14 cellular contexts compared by ENCODE assay signal in genomic region chr9:16461231-16461840, GRCh38.
DNase-seq lines count a peak whose midpoint lies in the region; ATAC-seq and TF ChIP-seq lines count a peak whose summit lies in the region.
"Had no signal": no experiment of that assay in that cellular context is flagged by ENCODE, and none has a peak within 500 bp of the region (broad histone marks: within the 10 kb centered on the region; RNA-seq: fewer than 3 reads in every experiment).

No MANE protein-coding gene starts in this region.

- H3K27me3 Mint-ChIP-seq in nephron (ENCODE audit: low read depth) = no peaks in the 10 kb centered on the region
- H3K27me3 Mint-ChIP-seq in activated CD8-positive, alpha-beta T cell treated with anti-CD3 and anti-CD28 coated beads, Interleukin-2, amount 10 ng/mL, durations not matched to agents 7 days and 5 days (ENCODE audit: low read depth) = no peaks in the 10 kb centered on the region
- H3K27me3 Mint-ChIP-seq: dendritic cell treated with granulocyte-macrophage colony-stimulating factor and Interleukin-4, amounts not matched to agents 40 ng/mL and 50 ng/mL, for 4 days had no signal

- CTCF ChIA-PET in A673 (lab: Charles Lee) = no interaction called here
- CTCF ChIA-PET in activated CD8-positive, alpha-beta T cell treated with anti-CD3 and anti-CD28 coated beads, Interleukin-2, amount 10 ng/mL, durations not matched to agents 7 days and 5 days (lab: Charles Lee) = no interaction called here

- TF ChIP-seq CTCF in fibroblast of mammary gland (conservative IDR thresholded peaks at IDR 0.05; ENCODE audit: control insufficient read depth, insufficient read depth, low read depth, low read length) (no peak), nephron (IDR thresholded peaks at IDR 0.05; ENCODE audit: unreplicated experiment in 3 of 3) (no peak), A673 (conservative IDR thresholded peaks at IDR 0.05; ENCODE audit: low read depth, low read length) (no peak)

- H3K36me3 Mint-ChIP-seq in nephron (ENCODE audit: low read depth) = no peaks in the 10 kb centered on the region
- no peaks in the 10 kb centered on the region for H3K36me3 Mint-ChIP-seq in activated CD8-positive, alpha-beta T cell treated with anti-CD3 and anti-CD28 coated beads, Interleukin-2, amount 10 ng/mL, durations not matched to agents 7 days and 5 days (ENCODE audit: low read depth)

- H3K27me3 ChIP-seq in A673 (replicated peaks; ENCODE audit: insufficient read depth, low read depth, low read length, poor library complexity) = no peaks in the 10 kb centered on the region

- TF ChIP-seq EP300 in Ishikawa (IDR thresholded peaks at IDR 0.05; ENCODE audit: borderline replicate concordance) = peak; percentile 80

- H3K9me3 ChIP-seq in A673 (ENCODE audit: low read depth, low read length, poor library complexity, severe bottlenecking) = no peaks in the 10 kb centered on the region

- TF ChIP-seq RAD21 in Ishikawa (IDR thresholded peaks at IDR 0.05; ENCODE audit: low read depth) = no peak

- H3K4me3 ChIP-seq in fibroblast of mammary gland (ENCODE audit: control insufficient read depth, low read depth, low read length) = no peak overlapping the region
- no peak overlapping the region for H3K4me3 ChIP-seq in A673 (ENCODE audit: low read depth, low read length, poor library complexity, severe bottlenecking)

- H3K4me1 Mint-ChIP-seq in nephron = peaks cover 49% of the 10 kb centered on the region
- no peaks in the 10 kb centered on the region for H3K4me1 Mint-ChIP-seq in activated CD8-positive, alpha-beta T cell treated with anti-CD3 and anti-CD28 coated beads, Interleukin-2, amount 10 ng/mL, durations not matched to agents 7 days and 5 days (ENCODE audit: low read depth)

- DNase-seq in DMS79 treated with DMSO at 0.1 percent for 48 hours (lab: John Stamatoyannopoulos, UW) = peak; percentile 71
- peak; percentile 22 for DNase-seq in fibroblast of mammary gland (ENCODE audit: low read depth)
- DNase-seq in GOT3 (lab: John Stamatoyannopoulos, UW) = no peak
- DNase-seq in A673 (ENCODE audit: low spot score) = no peak
- no peak for DNase-seq in activated CD8-positive, alpha-beta T cell treated with anti-CD3 and anti-CD28 coated beads, Interleukin-2, amount 10 ng/mL, durations not matched to agents 7 days and 5 days
- DNase-seq: activated CD4-positive, alpha-beta T cell treated with anti-CD3 and anti-CD28 coated beads, Interleukin-2, amount 50 U/mL, for 4 hours; AML-193; NCI-H1930; stimulated activated CD4-positive, alpha-beta T cell treated with anti-CD3 and anti-CD28 coated beads, Interleukin-15, amount 100 ng/mL, for 24 hours had no signal

- no peaks in the 10 kb centered on the region for H3K4me1 ChIP-seq in A673 (ENCODE audit: insufficient read depth, low read length, poor library complexity, severe bottlenecking)
- H3K4me1 ChIP-seq: parathyroid adenoma had no signal

- H3K36me3 ChIP-seq in A673 (ENCODE audit: insufficient read depth, low read length, poor library complexity, severe bottlenecking) = no peaks in the 10 kb centered on the region

- no TSS peak for BruUV-seq in A673 (replicated peaks; lab: Mats Ljungman, UMichigan)

- H3K4me3 Mint-ChIP-seq in nephron = no peak overlapping the region
- H3K4me3 Mint-ChIP-seq in activated CD8-positive, alpha-beta T cell treated with anti-CD3 and anti-CD28 coated beads, Interleukin-2, amount 10 ng/mL, durations not matched to agents 7 days and 5 days = no peak overlapping the region
- H3K4me3 Mint-ChIP-seq: dendritic cell treated with granulocyte-macrophage colony-stimulating factor and Interleukin-4, amounts not matched to agents 40 ng/mL and 50 ng/mL, for 4 days had no signal

- ATAC-seq in HG03342 (IDR thresholded peaks at IDR 0.05; ENCODE audit: unreplicated experiment) = no peak
- no peak for ATAC-seq in activated CD8-positive, alpha-beta T cell treated with anti-CD3 and anti-CD28 coated beads, Interleukin-2, amount 10 ng/mL, durations not matched to agents 7 days and 5 days

- H3K27ac ChIP-seq in A673 (ENCODE audit: low read depth, low read length, poor library complexity, severe bottlenecking) = no peak overlapping the region
- H3K27ac ChIP-seq: parathyroid adenoma had no signal

- H3K9me3 Mint-ChIP-seq in nephron = peaks cover 5% of the 10 kb centered on the region
- no peaks in the 10 kb centered on the region for H3K9me3 Mint-ChIP-seq in activated CD8-positive, alpha-beta T cell treated with anti-CD3 and anti-CD28 coated beads, Interleukin-2, amount 10 ng/mL, durations not matched to agents 7 days and 5 days (ENCODE audit: insufficient read depth)

- POLR2A ChIA-PET in A673 (lab: Charles Lee; ENCODE audit: low non-redundant PET) = no interaction called here
- POLR2A ChIA-PET in activated CD8-positive, alpha-beta T cell treated with anti-CD3 and anti-CD28 coated beads, Interleukin-2, amount 10 ng/mL, durations not matched to agents 7 days and 5 days (lab: Charles Lee) = no interaction called here

- peak overlapping the region; percentile 30 to 75 (median 54) for H3K27ac Mint-ChIP-seq in nephron
- H3K27ac Mint-ChIP-seq in activated CD8-positive, alpha-beta T cell treated with anti-CD3 and anti-CD28 coated beads, Interleukin-2, amount 10 ng/mL, durations not matched to agents 7 days and 5 days = no peak overlapping the region
- H3K27ac Mint-ChIP-seq: dendritic cell treated with granulocyte-macrophage colony-stimulating factor and Interleukin-4, amounts not matched to agents 40 ng/mL and 50 ng/mL, for 4 days had no signal

- intact Hi-C loops in A673 (cut with micrococcal nuclease; ENCODE audit: unreplicated experiment) = no loop called here

TF ChIP-seq in Ishikawa, 13 proteins besides CTCF, POLR2A, EP300 and RAD21:
- TF ChIP-seq TAF1 (IDR thresholded peaks at IDR 0.05; ENCODE audit: low read depth) = no peak
- peak; percentile 76 for TF ChIP-seq TCF12 (IDR thresholded peaks at IDR 0.05; ENCODE audit: low read depth)
- no peak for TF ChIP-seq CEBPB (IDR thresholded peaks at IDR 0.05)
- peak; percentile 80 for TF ChIP-seq TEAD4 (IDR thresholded peaks at IDR 0.05)
- TF ChIP-seq USF1 (IDR thresholded peaks at IDR 0.05) = no peak
- TF ChIP-seq REST (IDR thresholded peaks at IDR 0.05; ENCODE audit: low read depth) = no peak
- TF ChIP-seq, protein P1, sequence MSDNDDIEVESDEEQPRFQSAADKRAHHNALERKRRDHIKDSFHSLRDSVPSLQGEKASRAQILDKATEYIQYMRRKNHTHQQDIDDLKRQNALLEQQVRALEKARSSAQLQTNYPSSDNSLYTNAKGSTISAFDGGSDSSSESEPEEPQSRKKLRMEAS (IDR thresholded peaks at IDR 0.05) = peak; percentile 59
- 0 out of 2 replicates have a peak, but pooled peaks have one; percentile 12 for TF ChIP-seq NFIC (IDR thresholded peaks at IDR 0.05)

Comparison
In these comparisons a context has a peak if more than half of its experiments do, and no peak if none do; other contexts are left out.
1. DNase-seq: peak in DMS79 treated with DMSO at 0.1 percent for 48 hours (single experiment) and fibroblast of mammary gland (single experiment); none in GOT3 (single experiment), A673 (single experiment) and activated CD8-positive, alpha-beta T cell treated with anti-CD3 and anti-CD28 coated beads, Interleukin-2, amount 10 ng/mL, durations not matched to agents 7 days and 5 days (single experiment).